In genomic region chr6:43328528-43328927, GRCh38 we compare ENCODE assay signal across 30 cellular contexts. TPM values are rescaled to one million over a fixed set of nuclear protein-coding genes. Genes with fewer than 3 reads are reported as not detected.
DNase-seq lines count a peak whose midpoint lies in the region; ATAC-seq, FAIRE-seq and TF ChIP-seq lines count a peak whose summit lies in the region.
"Had no signal": no experiment of that assay in that cellular context is flagged by ENCODE, and none has a peak within 500 bp of the region (broad histone marks: within the 10 kb centered on the region; RNA-seq: fewer than 3 reads in every experiment).

No MANE protein-coding gene starts in this region.

- no TSS peak for BruUV-seq in Panc1 (replicated peaks; lab: Mats Ljungman, UMichigan)

- no peak for DNase-seq in H54 (ENCODE audit: insufficient read length, low spot score)
- DNase-seq in Panc1 (ENCODE audit: low read depth, low spot score), result no peak
- peak; percentile 35 for DNase-seq in left cardiac atrium
- peak; percentile 75 for DNase-seq in mucosa of gallbladder (ENCODE audit: low spot score)
- no peak for DNase-seq in NCI-H1092 treated with DMSO at 0.1 percent for 48 hours (lab: John Stamatoyannopoulos, UW)
- no peak for DNase-seq in activated effector memory CD4-positive, alpha-beta T cell treated with Interleukin-2 at 50 U/mL for 16 hours
- DNase-seq in activated CD8-positive, alpha-beta T cell treated with anti-CD3 and anti-CD28 coated beads, Interleukin-2, amount 10 ng/mL, durations not matched to agents 7 days and 5 days, result no peak
- DNase-seq: activated CD4-positive, alpha-beta T cell treated with anti-CD3 and anti-CD28 coated beads, Interleukin-2, amount 50 U/mL, for 1 hour; activated CD8-positive, alpha-beta memory T cell treated with anti-CD3 and anti-CD28 coated beads, Interleukin-2, amount 50 U/mL, for 48 hours; amniotic stem cell; caudate nucleus; CD4-positive, CD25-positive, alpha-beta regulatory T cell; DMS79; foreskin keratinocyte; GOT3; NCI-H1105; NCI-H2081 treated with DMSO at 0.1 percent for 48 hours; NCI-H510A; NK-92 treated with Interleukin-12 subunit alpha and Interleukin-12 subunit beta, amount 100 ng/mL, for 24 hours; stimulated activated CD4-positive, alpha-beta T cell treated with anti-CD3 and anti-CD28 coated beads, Interleukin-4, amount 100 ng/mL, for 1 hour; stimulated activated naive CD8-positive, alpha-beta T cell treated with anti-CD3 and anti-CD28 coated beads, Interleukin-15, amount 100 ng/mL, for 72 hours; transverse colon had no signal

- peaks cover 12% of the 10 kb centered on the region for H3K4me1 Mint-ChIP-seq in activated CD8-positive, alpha-beta T cell treated with anti-CD3 and anti-CD28 coated beads, Interleukin-2, amount 10 ng/mL, durations not matched to agents 7 days and 5 days (ENCODE audit: low read depth)
- H3K4me1 Mint-ChIP-seq: nephron had no signal

- no peaks in the 10 kb centered on the region for H3K9me3 ChIP-seq in Panc1 (ENCODE audit: control insufficient read depth, insufficient read depth, low read depth, low read length)
- H3K9me3 ChIP-seq: transverse colon had no signal

- intact Hi-C loops in Panc1 (cut with micrococcal nuclease; ENCODE audit: unreplicated experiment) (no loop called here), left cardiac atrium (cut with DNase I) (loop anchor here in 1 of 2 donors (1.0 kb wide), 1 partner anchor 61 kb away; no protein-coding TSS in a partner anchor)

- TF ChIP-seq POLR2A in H54 (IDR thresholded peaks at IDR 0.05; ENCODE audit: low read depth, low read length), result no peak

- H3K4me1 ChIP-seq in Panc1 (ENCODE audit: control insufficient read depth, insufficient read depth, low read length), result no peaks in the 10 kb centered on the region
- H3K4me1 ChIP-seq: foreskin keratinocyte, transverse colon had no signal

- H3K27ac Mint-ChIP-seq in activated CD8-positive, alpha-beta T cell treated with anti-CD3 and anti-CD28 coated beads, Interleukin-2, amount 10 ng/mL, durations not matched to agents 7 days and 5 days, result no peak overlapping the region
- H3K27ac Mint-ChIP-seq: CD4-positive, CD25-positive, alpha-beta regulatory T cell; nephron; stimulated activated naive CD8-positive, alpha-beta T cell treated with anti-CD3 and anti-CD28 coated beads, Interleukin-15, amount 100 ng/mL, for 72 hours had no signal

- no peaks in the 10 kb centered on the region for H3K36me3 ChIP-seq in Panc1 (ENCODE audit: control insufficient read depth, insufficient read depth, low read length)
- H3K36me3 ChIP-seq: transverse colon had no signal

- H3K4me3 ChIP-seq in Panc1 (ENCODE audit: low read depth in 2 of 2, low read length in 2 of 2), result no peak overlapping the region
- H3K4me3 ChIP-seq: transverse colon had no signal

- H3K27me3 ChIP-seq in Panc1 (ENCODE audit: control insufficient read depth, insufficient read depth, low read length), result no peaks in the 10 kb centered on the region
- H3K27me3 ChIP-seq: foreskin keratinocyte, transverse colon had no signal

- H3K27ac ChIP-seq in Panc1 (ENCODE audit: low read length), result no peak overlapping the region
- H3K27ac ChIP-seq: epithelial cell of prostate, foreskin keratinocyte, KMS-11, RWPE1, transverse colon had no signal

- ATAC-seq in Panc1 (peak; percentile 48; the same call in 1 of the 2 replicates), left cardiac atrium (peak; percentile 93 to 95), HG03135 (IDR thresholded peaks at IDR 0.05; ENCODE audit: unreplicated experiment) (no peak)
- ATAC-seq in activated CD8-positive, alpha-beta T cell treated with anti-CD3 and anti-CD28 coated beads, Interleukin-2, amount 10 ng/mL, durations not matched to agents 7 days and 5 days, result no peak
- ATAC-seq: foreskin keratinocyte; stimulated activated naive CD8-positive, alpha-beta T cell treated with anti-CD3 and anti-CD28 coated beads, Interleukin-15, amount 100 ng/mL, for 72 hours had no signal

- peaks cover 7% of the 10 kb centered on the region for H3K27me3 Mint-ChIP-seq in activated CD8-positive, alpha-beta T cell treated with anti-CD3 and anti-CD28 coated beads, Interleukin-2, amount 10 ng/mL, durations not matched to agents 7 days and 5 days (ENCODE audit: low read depth)
- H3K27me3 Mint-ChIP-seq: CD4-positive, CD25-positive, alpha-beta regulatory T cell; progenitor cell of endocrine pancreas; stimulated activated naive CD8-positive, alpha-beta T cell treated with anti-CD3 and anti-CD28 coated beads, Interleukin-15, amount 100 ng/mL, for 72 hours had no signal

- TF ChIP-seq CTCF in Panc1 (IDR thresholded peaks at IDR 0.05), result no peak

- H3K4me3 Mint-ChIP-seq in activated CD8-positive, alpha-beta T cell treated with anti-CD3 and anti-CD28 coated beads, Interleukin-2, amount 10 ng/mL, durations not matched to agents 7 days and 5 days, result no peak overlapping the region
- H3K4me3 Mint-ChIP-seq: CD4-positive, CD25-positive, alpha-beta regulatory T cell; nephron; stimulated activated naive CD8-positive, alpha-beta T cell treated with anti-CD3 and anti-CD28 coated beads, Interleukin-15, amount 100 ng/mL, for 72 hours had no signal

- H3K9me3 Mint-ChIP-seq in activated CD8-positive, alpha-beta T cell treated with anti-CD3 and anti-CD28 coated beads, Interleukin-2, amount 10 ng/mL, durations not matched to agents 7 days and 5 days (ENCODE audit: insufficient read depth), result no peaks in the 10 kb centered on the region
- H3K9me3 Mint-ChIP-seq: CD4-positive, CD25-positive, alpha-beta regulatory T cell; nephron; stimulated activated naive CD8-positive, alpha-beta T cell treated with anti-CD3 and anti-CD28 coated beads, Interleukin-15, amount 100 ng/mL, for 72 hours had no signal

- CTCF ChIA-PET in Panc1 (lab: Charles Lee), result no interaction called here
- CTCF ChIA-PET in activated CD8-positive, alpha-beta T cell treated with anti-CD3 and anti-CD28 coated beads, Interleukin-2, amount 10 ng/mL, durations not matched to agents 7 days and 5 days (lab: Charles Lee), result no interaction called here

- in situ Hi-C loops in Panc1 (cut with HindIII; ENCODE audit: low pct_unique_long_range_greater_than_20kb, low sequenced_read_pairs), result no loop called here

- FAIRE-seq in H54 (lab: Jason Lieb, UNC), result peak; percentile 69
- FAIRE-seq: GM12891 had no signal

- H3K36me3 Mint-ChIP-seq in activated CD8-positive, alpha-beta T cell treated with anti-CD3 and anti-CD28 coated beads, Interleukin-2, amount 10 ng/mL, durations not matched to agents 7 days and 5 days (ENCODE audit: low read depth), result no peaks in the 10 kb centered on the region

- POLR2A ChIA-PET in Panc1 (lab: Charles Lee), result no interaction called here
- POLR2A ChIA-PET in activated CD8-positive, alpha-beta T cell treated with anti-CD3 and anti-CD28 coated beads, Interleukin-2, amount 10 ng/mL, durations not matched to agents 7 days and 5 days (lab: Charles Lee), result no interaction called here

RNA-seq across cellular contexts. Expression of gene CRIP3, which starts 19.9 kb away (rescaled TPM):
- total RNA-seq in Panc1 (2021; ENCODE audit: unreplicated experiment), result 0.64 TPM
- 0.44 TPM for polyA plus RNA-seq in Panc1 (2012; ENCODE audit: insufficient read length)
- total RNA-seq in left cardiac atrium, result 1 to 10 TPM in 1 of 2 donors, under 1 TPM in 1; 0.85 to 1.5 TPM
- total RNA-seq in mucosa of gallbladder, result 7.3 TPM
- total RNA-seq in activated CD8-positive, alpha-beta T cell treated with anti-CD3 and anti-CD28 coated beads, Interleukin-2, amount 10 ng/mL, durations not matched to agents 7 days and 5 days, result not detected

RNA-seq across cellular contexts. Expression of gene SLC22A7, which starts 30.5 kb away (rescaled TPM):
- total RNA-seq in Panc1 (2021; ENCODE audit: unreplicated experiment) (not detected), left cardiac atrium (not detected), mucosa of gallbladder (0.37 TPM)
- not detected for polyA plus RNA-seq in Panc1 (2012; ENCODE audit: insufficient read length)
- not detected for total RNA-seq in activated CD8-positive, alpha-beta T cell treated with anti-CD3 and anti-CD28 coated beads, Interleukin-2, amount 10 ng/mL, durations not matched to agents 7 days and 5 days
- total RNA-seq: CD4-positive, CD25-positive, alpha-beta regulatory T cell; foreskin keratinocyte; kidney epithelial cell; progenitor cell of endocrine pancreas; transverse colon had no signal
- polyA plus RNA-seq: CD4-positive, CD25-positive, alpha-beta regulatory T cell; foreskin keratinocyte had no signal

RNA-seq across cellular contexts. Expression of gene ZNF318, which starts 40.9 kb away (rescaled TPM):
- total RNA-seq in Panc1 (2021; ENCODE audit: unreplicated experiment) (28.0 TPM), left cardiac atrium (10 to 100 TPM in 1 of 2 donors, 1 to 10 TPM in 1; 9.8 to 10.0 TPM), mucosa of gallbladder (20.9 TPM)
- 10.6 TPM for polyA plus RNA-seq in Panc1 (2012; ENCODE audit: insufficient read length)
- 1 to 10 TPM; 6.7 to 7.0 TPM for total RNA-seq in activated CD8-positive, alpha-beta T cell treated with anti-CD3 and anti-CD28 coated beads, Interleukin-2, amount 10 ng/mL, durations not matched to agents 7 days and 5 days

Comparison
In these comparisons a context has a peak if more than half of its experiments do, and no peak if none do; other contexts are left out.
1. DNase-seq: peak in left cardiac atrium (single experiment) and mucosa of gallbladder (single experiment); none in H54 (single experiment), Panc1 (single experiment), NCI-H1092 treated with DMSO at 0.1 percent for 48 hours (single experiment), activated effector memory CD4-positive, alpha-beta T cell treated with Interleukin-2 at 50 U/mL for 16 hours (single experiment) and activated CD8-positive, alpha-beta T cell treated with anti-CD3 and anti-CD28 coated beads, Interleukin-2, amount 10 ng/mL, durations not matched to agents 7 days and 5 days (single experiment).
2. ATAC-seq: peak in Panc1 (single experiment) and left cardiac atrium (2 of 2); none in HG03135 (single experiment) and activated CD8-positive, alpha-beta T cell treated with anti-CD3 and anti-CD28 coated beads, Interleukin-2, amount 10 ng/mL, durations not matched to agents 7 days and 5 days (single experiment).